19 cellular contexts compared by ENCODE assay signal in the genomic region with DNA sequence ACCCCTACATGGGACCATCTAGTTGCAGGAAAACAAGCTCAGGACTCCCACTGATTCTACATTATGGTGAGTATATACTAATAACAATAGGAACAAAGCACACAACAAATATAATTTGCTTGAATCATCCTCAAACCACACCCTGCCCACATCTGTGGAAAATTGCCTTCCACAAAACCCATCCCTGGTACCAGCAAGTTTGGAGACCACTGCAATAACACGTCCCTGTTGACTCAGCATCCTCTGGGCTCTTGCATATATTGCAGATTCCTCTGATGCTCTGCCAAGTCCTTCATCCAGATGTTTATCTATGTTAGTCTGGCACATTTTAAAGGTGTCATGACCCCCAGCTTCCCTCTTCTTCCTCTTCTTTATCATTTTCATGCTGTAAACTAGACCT.
DNase-seq lines count a peak whose midpoint lies in the region; ATAC-seq and TF ChIP-seq lines count a peak whose summit lies in the region.
"Had no signal": no experiment of that assay in that cellular context is flagged by ENCODE, and none has a peak within 500 bp of the region (broad histone marks: within the 10 kb centered on the region; RNA-seq: fewer than 3 reads in every experiment).

No MANE protein-coding gene starts in this region.

- TF ChIP-seq CTCF in fibroblast of mammary gland (conservative IDR thresholded peaks at IDR 0.05; ENCODE audit: control insufficient read depth, insufficient read depth, low read depth, low read length) = no peak

- H3K27me3 ChIP-seq in SJSA1 (replicated peaks) = no peaks in the 10 kb centered on the region

- peak; percentile 5 for DNase-seq in LHCN-M2 (ENCODE audit: low read depth)
- peak; percentile 51 to 67 for DNase-seq in SJSA1 (ENCODE audit: low read depth in 1 of 2, low spot score in 2 of 2)
- DNase-seq in fibroblast of mammary gland (ENCODE audit: low read depth) = peak; percentile 17
- DNase-seq in D341Med (ENCODE audit: low spot score) = no peak
- DNase-seq in AG20443 (ENCODE audit: low spot score) = no peak
- DNase-seq: ACHN; AML-193; Caco-2; CD4-positive, alpha-beta T cell; DMS79 treated with DMSO at 0.1 percent for 48 hours; EL; GM23248 had no signal

- peaks cover 31% of the 10 kb centered on the region for H3K4me1 ChIP-seq in SJSA1 (replicated peaks)
- H3K4me1 ChIP-seq: Caco-2, HAP-1 had no signal

- no peaks in the 10 kb centered on the region for H3K36me3 ChIP-seq in SJSA1
- H3K36me3 ChIP-seq: HAP-1 had no signal

- ATAC-seq in GM18502 (IDR thresholded peaks at IDR 0.05; ENCODE audit: poor library complexity, unreplicated experiment) = no peak
- no peak for ATAC-seq in HG03354 (IDR thresholded peaks at IDR 0.05; ENCODE audit: poor library complexity, severe bottlenecking, unreplicated experiment)
- ATAC-seq: GM12878, K562 had no signal

- peaks cover 12% of the 10 kb centered on the region for H3K9me3 ChIP-seq in SJSA1 (replicated peaks)
- H3K9me3 ChIP-seq: Caco-2, HAP-1 had no signal

- no peak overlapping the region for H3K4me3 ChIP-seq in SJSA1
- no peak overlapping the region for H3K4me3 ChIP-seq in fibroblast of mammary gland (ENCODE audit: control insufficient read depth, low read depth, low read length)
- H3K4me3 ChIP-seq: GM12878, GM23248, HAP-1, K562 had no signal

- no peak overlapping the region for H3K27ac ChIP-seq in SJSA1
- H3K27ac ChIP-seq: C4-2B, GM23248, HL-60 had no signal

Comparison
In these comparisons a context has a peak if more than half of its experiments do, and no peak if none do; other contexts are left out.
1. DNase-seq: peak in LHCN-M2 (single experiment), SJSA1 (2 of 2) and fibroblast of mammary gland (single experiment); none in D341Med (single experiment) and AG20443 (single experiment).